17 cellular contexts compared by ENCODE assay signal in the genomic region with DNA sequence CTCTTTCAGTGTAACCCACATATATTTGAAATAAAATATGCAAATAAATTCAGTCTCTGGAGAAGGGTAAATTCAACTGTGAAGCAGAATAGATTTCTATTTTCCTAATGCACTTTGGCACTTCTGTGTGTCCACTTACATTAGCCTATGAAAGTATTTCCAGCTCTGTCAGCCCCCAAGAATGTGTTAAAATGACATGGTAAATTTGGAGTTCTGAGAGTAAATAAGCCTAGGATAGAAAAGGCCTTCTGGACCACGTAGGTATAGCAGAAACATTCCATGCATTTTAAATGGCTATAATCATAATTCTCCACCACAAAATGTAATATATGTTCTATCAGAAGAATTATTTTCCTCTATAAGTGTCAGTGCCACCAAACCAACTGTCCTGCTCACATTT.
DNase-seq lines count a peak whose midpoint lies in the region; ATAC-seq and TF ChIP-seq lines count a peak whose summit lies in the region.
"Had no signal": no experiment of that assay in that cellular context is flagged by ENCODE, and none has a peak within 500 bp of the region (broad histone marks: within the 10 kb centered on the region; RNA-seq: fewer than 3 reads in every experiment).

No MANE protein-coding gene starts in this region.

- no peaks in the 10 kb centered on the region for H3K36me3 Mint-ChIP-seq in chondrocyte (ENCODE audit: low read depth)

- intact Hi-C loops in transverse colon (cut with DNase I; ENCODE audit: low total_unique reads), result no loop called here

- DNase-seq in EL (peak; percentile 56), NCI-H526 treated with DMSO at 0.1 percent for 48 hours (lab: John Stamatoyannopoulos, UW) (peak; percentile 32), chondrocyte (ENCODE audit: low spot score) (no peak), NCI-H1105 (lab: John Stamatoyannopoulos, UW) (no peak), transverse colon (no peak), NCI-H128 (lab: John Stamatoyannopoulos, UW; ENCODE audit: unreplicated experiment) (no peak)
- DNase-seq: AML-193, GF-D8, MM.1S, NCI-H1092, NCI-H2081, NCI-H748 treated with DMSO at 0.1 percent for 48 hours had no signal

- 30 to 49% methylated on average over 1 of the region's 1 CpG for WGBS in transverse colon (ENCODE audit: low coverage in 1 of 2), 2 donors

- no peak overlapping the region for H3K4me3 ChIP-seq in transverse colon
- H3K4me3 ChIP-seq: GM23338 had no signal

- no peaks in the 10 kb centered on the region for H3K9me3 ChIP-seq in transverse colon

- no peaks in the 10 kb centered on the region for H3K27me3 Mint-ChIP-seq in chondrocyte (ENCODE audit: low read depth)

- H3K36me3 ChIP-seq in transverse colon, result no peaks in the 10 kb centered on the region

- no peak overlapping the region for H3K4me3 Mint-ChIP-seq in chondrocyte (ENCODE audit: unreplicated experiment)
- H3K4me3 Mint-ChIP-seq: GM23338 had no signal

- no peak overlapping the region for H3K27ac ChIP-seq in transverse colon
- H3K27ac ChIP-seq: C4-2B had no signal

- H3K4me1 ChIP-seq in transverse colon, result peaks cover 0 to 3% (median 0%) of the 10 kb centered on the region in 4 donors

- H3K27ac Mint-ChIP-seq in chondrocyte (ENCODE audit: unreplicated experiment), result peak overlapping the region; percentile 52
- H3K27ac Mint-ChIP-seq: GM23338 had no signal

- peaks cover 36% of the 10 kb centered on the region for H3K4me1 Mint-ChIP-seq in chondrocyte (ENCODE audit: low read depth)

- no peak for TF ChIP-seq POLR2A in transverse colon (IDR thresholded peaks at IDR 0.05)

- no peaks in the 10 kb centered on the region for H3K27me3 ChIP-seq in transverse colon

- TF ChIP-seq CTCF in chondrocyte (IDR thresholded peaks at IDR 0.05) (no peak), transverse colon (IDR thresholded peaks at IDR 0.05) (no peak)

- TF ChIP-seq EP300 in transverse colon (IDR thresholded peaks at IDR 0.05; ENCODE audit: low read depth), result no peak

- H3K9me3 Mint-ChIP-seq in chondrocyte (ENCODE audit: low read depth), result no peaks in the 10 kb centered on the region
- H3K9me3 Mint-ChIP-seq: GM23338 had no signal

- in situ Hi-C loops in transverse colon (cut with MboI; ENCODE audit: low pct_ligation_motif_present in 1 of 4, low pct_unique_long_range_greater_than_20kb in 1 of 4, low sequenced_read_pairs in 3 of 4), result no loop called here

- ATAC-seq in GM21528 (IDR thresholded peaks at IDR 0.05; ENCODE audit: low FRiP score, unreplicated experiment), result no peak
- ATAC-seq: HCT116, Right ventricle myocardium inferior had no signal

Comparison
In these comparisons a context has a peak if more than half of its experiments do, and no peak if none do; other contexts are left out.
1. DNase-seq: peak in EL (single experiment) and NCI-H526 treated with DMSO at 0.1 percent for 48 hours (single experiment); none in chondrocyte (single experiment), NCI-H1105 (single experiment), transverse colon (single experiment) and NCI-H128 (single experiment).